In the genomic region with DNA sequence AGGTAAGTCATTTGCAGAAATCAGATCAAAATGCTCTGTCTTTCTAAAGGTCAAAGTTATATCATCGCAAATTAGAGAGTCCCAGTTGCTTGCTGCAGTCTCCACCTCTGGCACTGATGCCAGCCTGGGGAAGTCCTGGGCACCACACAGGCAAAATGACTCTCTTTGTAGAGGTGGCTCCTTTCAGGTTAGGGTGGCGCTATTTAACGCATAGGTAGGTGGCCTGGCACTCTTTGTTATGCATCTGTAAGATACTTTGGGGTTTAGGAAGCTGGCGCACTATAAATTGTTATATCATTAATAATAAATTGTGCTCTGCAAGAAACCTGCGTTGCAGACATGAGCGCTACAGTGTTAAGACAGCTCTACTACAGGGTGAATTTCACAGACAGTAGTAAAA, we compare ENCODE assay signal across 24 cellular contexts.
"Had no signal": no experiment of that assay in that cellular context is flagged by ENCODE, and none has a peak within 500 bp of the region (broad histone marks: within the 10 kb centered on the region; RNA-seq: fewer than 3 reads in every experiment).

No MANE protein-coding gene starts in this region.

- H3K4me1 ChIP-seq: adrenal gland, ascending aorta, esophagus muscularis mucosa, foreskin keratinocyte, heart right ventricle, left ventricle myocardium inferior, prostate gland, upper lobe of right lung had no signal

- H3K27ac ChIP-seq: ascending aorta, esophagus muscularis mucosa, foreskin keratinocyte, heart right ventricle, left ventricle myocardium inferior, ovary, prostate gland, upper lobe of right lung had no signal

- H3K4me3 ChIP-seq: adrenal gland, ascending aorta, esophagus muscularis mucosa, heart right ventricle, left ventricle myocardium inferior, lung, mucosa of descending colon, ovary, prostate gland, skin epidermis, upper lobe of right lung had no signal

- H3K9me3 ChIP-seq: adrenal gland, ascending aorta, esophagus muscularis mucosa, heart right ventricle, left ventricle myocardium inferior, mucosa of descending colon, ovary, prostate gland, upper lobe of right lung had no signal

- FAIRE-seq: islet of Langerhans had no signal

- H3K36me3 ChIP-seq: adrenal gland, ascending aorta, esophagus muscularis mucosa, heart right ventricle, left ventricle myocardium inferior, ovary, prostate gland, upper lobe of right lung had no signal

- DNase-seq: activated CD4-positive, alpha-beta T cell treated with anti-CD3 and anti-CD28 coated beads for 4 hours; activated CD4-positive, alpha-beta T cell treated with anti-CD3 and anti-CD28 coated beads, Interleukin-2, amount 50 U/mL, for 48 hours; activated CD8-positive, alpha-beta memory T cell treated with anti-CD3 and anti-CD28 coated beads for 24 hours; activated effector memory CD4-positive, alpha-beta T cell treated with Interleukin-2 at 50 U/mL for 16 hours; activated naive CD4-positive, alpha-beta T cell treated with Interleukin-2 at 50 U/mL for 16 hours; activated naive CD8-positive, alpha-beta T cell treated with anti-CD3 and anti-CD28 coated beads for 36 hours; adrenal gland; caudate nucleus; cortex of kidney; foreskin keratinocyte; heart right ventricle; left ventricle myocardium inferior; mucosa of descending colon; ovary; stimulated activated CD4-positive, alpha-beta T cell treated with anti-CD3 and anti-CD28 coated beads, Interleukin-4, amount 100 ng/mL, for 24 hours; substantia nigra; T-cell; upper lobe of right lung had no signal

- H3K27me3 ChIP-seq: adrenal gland, ascending aorta, ovary, upper lobe of right lung had no signal
